Comparison of ENCODE assay signal across 8 cellular contexts in the genomic region with DNA sequence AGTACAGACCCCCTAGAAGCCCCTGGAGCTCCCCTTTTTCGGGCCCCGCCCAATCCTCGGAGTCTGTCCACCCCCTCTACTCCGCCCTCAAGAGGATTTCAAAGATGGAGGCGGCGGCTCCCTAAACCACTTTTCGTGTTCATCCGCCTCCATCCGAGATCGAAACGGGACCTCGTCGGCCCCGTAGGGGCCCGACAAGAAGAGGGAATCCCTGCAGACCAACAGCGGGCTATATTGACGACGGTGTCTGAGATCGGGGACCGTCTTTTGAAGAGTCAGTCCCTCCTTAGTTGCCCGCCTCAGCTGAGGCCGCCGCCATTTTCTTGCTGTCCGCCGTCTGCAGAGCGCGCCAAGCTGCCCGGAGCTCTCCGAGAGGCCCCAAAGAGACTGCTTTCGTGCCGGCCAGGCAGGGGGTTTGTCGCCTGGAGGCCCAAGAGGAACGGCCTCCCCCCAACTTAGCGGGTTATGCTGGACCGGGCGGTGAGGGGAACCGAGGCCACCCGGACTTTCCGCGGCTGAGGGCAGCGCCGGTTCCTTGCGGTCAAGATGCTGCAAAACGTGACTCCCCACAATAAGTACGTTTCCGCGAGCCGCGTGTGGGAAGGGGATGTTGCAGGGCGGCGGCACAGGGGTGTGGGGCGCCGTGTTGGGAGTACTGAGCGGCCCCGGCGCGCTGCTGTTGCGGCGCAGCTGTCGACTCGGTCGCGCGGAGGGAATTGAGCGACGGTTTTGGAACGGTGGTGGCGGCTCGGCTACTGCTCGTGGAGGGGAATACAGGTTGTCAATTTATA. TPM values are rescaled to one million over a fixed set of nuclear protein-coding genes. Genes with fewer than 3 reads are reported as not detected.
DNase-seq lines count a peak whose midpoint lies in the region; ATAC-seq and TF ChIP-seq lines count a peak whose summit lies in the region.

No MANE protein-coding gene starts in this region.

- no peak for ATAC-seq in HG03342 (IDR thresholded peaks at IDR 0.05; ENCODE audit: unreplicated experiment)

- H3K9me3 ChIP-seq in PC-9 (ENCODE audit: insufficient read depth, low read depth): no peaks in the 10 kb centered on the region
- H3K9me3 ChIP-seq in iPS-18c (ENCODE audit: control insufficient read depth, insufficient read depth, low read length): no peaks in the 10 kb centered on the region
- no peaks in the 10 kb centered on the region for H3K9me3 ChIP-seq in spleen

- H4K20me1 ChIP-seq in PC-9 (ENCODE audit: insufficient read depth): peaks cover 53% of the 10 kb centered on the region

- 0% methylated on average over 32 to 70 of the region's 70 CpGs for WGBS in spleen, 5 donors

- H3K4me3 ChIP-seq in PC-9 (peak overlapping the region; percentile 89), iPS-18c (ENCODE audit: insufficient read depth, low read depth, low read length) (peak overlapping the region; percentile 99), spleen (peak overlapping the region; percentile 94 to 100 (median 98))

- no peaks in the 10 kb centered on the region for H3K27me3 ChIP-seq in PC-9 (ENCODE audit: insufficient read depth, low read depth)
- no peaks in the 10 kb centered on the region for H3K27me3 ChIP-seq in spleen (replicated peaks in 1 of 7)

- H3K27ac ChIP-seq in PC-9 (peak overlapping the region; percentile 99), angular gyrus (ENCODE audit: low read depth, low read length) (peak overlapping the region; percentile 81), spleen (peak overlapping the region; percentile 68 to 100 (median 99))

- no peaks in the 10 kb centered on the region for H3K9me2 ChIP-seq in PC-9 (ENCODE audit: insufficient read depth)

- H3K4me2 ChIP-seq in PC-9: peak overlapping the region; percentile 95

- TF ChIP-seq POLR2A in spleen (IDR thresholded peaks at IDR 0.05): peak in 1 of 3 donors; percentile 11

- H2AFZ ChIP-seq in PC-9: no peak overlapping the region

- POLR2A ChIA-PET in PC-9 (lab: Charles Lee; ENCODE audit: unreplicated experiment): interaction anchor here (0.6 to 2.3 kb wide), 14 partner anchors 9 to 1414 kb away, joined by 3 to 37 read pairs (median 5); a partner anchor contains a TSS

- H3K36me3 ChIP-seq in PC-9 (ENCODE audit: low read depth) (peaks cover 54% of the 10 kb centered on the region), spleen (peaks cover 10 to 55% (median 38%) of the 10 kb centered on the region in 6 donors)

- CTCF ChIA-PET in PC-9 (lab: Charles Lee): interaction anchor here (0.9 to 2.3 kb wide), 6 partner anchors 12 to 134 kb away, joined by 3 to 16 read pairs (median 6); a partner anchor contains a TSS

- intact Hi-C loops in PC-9 (cut with micrococcal nuclease; ENCODE audit: unreplicated experiment) (loop anchor here (10.0 kb wide), 2 partner anchors 778 to 1148 kb away; a partner anchor contains a TSS), spleen (cut with DNase I; ENCODE audit: low total_unique reads) (no loop called here)

- peaks cover 20% of the 10 kb centered on the region for H3K4me1 ChIP-seq in PC-9 (replicated peaks; ENCODE audit: insufficient read depth)
- H3K4me1 ChIP-seq in spleen: peaks cover 30 to 61% (median 38%) of the 10 kb centered on the region in 6 donors

- H3F3A ChIP-seq in PC-9 (ENCODE audit: insufficient read depth, low read depth): peaks cover 81% of the 10 kb centered on the region

- TF ChIP-seq CTCF in PC-9 (conservative IDR thresholded peaks at IDR 0.05): no peak
- no peak for TF ChIP-seq CTCF in spleen (IDR thresholded peaks at IDR 0.05 in 8 of 11, conservative IDR thresholded peaks at IDR 0.05 in 3 of 11)

- H3K79me2 ChIP-seq in PC-9 (ENCODE audit: low read depth): peaks cover 72% of the 10 kb centered on the region

- peak; percentile 42 for DNase-seq in activated T-cell treated with anti-CD3 and anti-CD28 coated beads for 4 hours
- no peak for DNase-seq in activated T-cell treated with anti-CD3 and anti-CD28 coated beads, Interleukin-2, amount 50 U/mL, for 1 hour
- DNase-seq in PC-9: peak in 1 of 2 experiments; percentile 13
- DNase-seq in spleen: peak; percentile 94
- no peak for DNase-seq in DMS79 treated with DMSO at 0.1 percent for 48 hours (lab: John Stamatoyannopoulos, UW)

- TSS peak; percentile 42 for BruUV-seq in PC-9 (replicated peaks; lab: Mats Ljungman, UMichigan)

RNA-seq across cellular contexts. Expression of a gene that starts 4.2 kb away (rescaled TPM):
- 130 and 157 TPM in 2 replicates for total RNA-seq in PC-9 (2021)
- total RNA-seq in spleen: 100 to 1,000 TPM; 169 to 277 (median 234) TPM
- 100 to 1,000 TPM in 2 of 3 donors, 10 to 100 TPM in 1; 80.5 to 127 (median 103) TPM for polyA plus RNA-seq in spleen

RNA-seq across cellular contexts. Expression of a gene that starts 19.7 kb away (rescaled TPM):
- total RNA-seq in PC-9 (2021) (18.3 and 22.1 TPM in 2 replicates), spleen (100 to 1,000 TPM; 141 to 218 (median 173) TPM)
- 100 to 1,000 TPM; 235 to 423 (median 270) TPM for polyA plus RNA-seq in spleen

RNA-seq across cellular contexts. Expression of a gene that starts 31.7 kb away (rescaled TPM):
- total RNA-seq in PC-9 (2021) (0.73 and 1.1 TPM in 2 replicates), spleen (100 to 1,000 TPM; 124 to 178 (median 144) TPM)
- polyA plus RNA-seq in spleen: 100 to 1,000 TPM; 158 to 226 (median 209) TPM

RNA-seq across cellular contexts. Expression of a gene that starts 36.8 kb away (rescaled TPM):
- total RNA-seq in PC-9 (2021) (not detected in 2 replicates), spleen (10 to 100 TPM; 30.8 to 89.5 (median 68.6) TPM)
- 10 to 100 TPM; 36.9 to 48.7 (median 40.0) TPM for polyA plus RNA-seq in spleen

Comparison
In these comparisons a context has a peak if more than half of its experiments do, and no peak if none do; other contexts are left out.
1. DNase-seq: peak in activated T-cell treated with anti-CD3 and anti-CD28 coated beads for 4 hours (single experiment) and spleen (single experiment); none in activated T-cell treated with anti-CD3 and anti-CD28 coated beads, Interleukin-2, amount 50 U/mL, for 1 hour (single experiment) and DMS79 treated with DMSO at 0.1 percent for 48 hours (single experiment).
2. RNA of a gene that starts 31.7 kb away (total RNA-seq): 124 to 178 TPM in spleen; 0.73 to 1.1 TPM in PC-9; every median in the first group is over 10 times any median in the second.
3. Peak in every context shown above with its lines, with median percentiles within 50 percentile points of each other: H3K27ac ChIP-seq and H3K4me3 ChIP-seq.